In the genomic region with DNA sequence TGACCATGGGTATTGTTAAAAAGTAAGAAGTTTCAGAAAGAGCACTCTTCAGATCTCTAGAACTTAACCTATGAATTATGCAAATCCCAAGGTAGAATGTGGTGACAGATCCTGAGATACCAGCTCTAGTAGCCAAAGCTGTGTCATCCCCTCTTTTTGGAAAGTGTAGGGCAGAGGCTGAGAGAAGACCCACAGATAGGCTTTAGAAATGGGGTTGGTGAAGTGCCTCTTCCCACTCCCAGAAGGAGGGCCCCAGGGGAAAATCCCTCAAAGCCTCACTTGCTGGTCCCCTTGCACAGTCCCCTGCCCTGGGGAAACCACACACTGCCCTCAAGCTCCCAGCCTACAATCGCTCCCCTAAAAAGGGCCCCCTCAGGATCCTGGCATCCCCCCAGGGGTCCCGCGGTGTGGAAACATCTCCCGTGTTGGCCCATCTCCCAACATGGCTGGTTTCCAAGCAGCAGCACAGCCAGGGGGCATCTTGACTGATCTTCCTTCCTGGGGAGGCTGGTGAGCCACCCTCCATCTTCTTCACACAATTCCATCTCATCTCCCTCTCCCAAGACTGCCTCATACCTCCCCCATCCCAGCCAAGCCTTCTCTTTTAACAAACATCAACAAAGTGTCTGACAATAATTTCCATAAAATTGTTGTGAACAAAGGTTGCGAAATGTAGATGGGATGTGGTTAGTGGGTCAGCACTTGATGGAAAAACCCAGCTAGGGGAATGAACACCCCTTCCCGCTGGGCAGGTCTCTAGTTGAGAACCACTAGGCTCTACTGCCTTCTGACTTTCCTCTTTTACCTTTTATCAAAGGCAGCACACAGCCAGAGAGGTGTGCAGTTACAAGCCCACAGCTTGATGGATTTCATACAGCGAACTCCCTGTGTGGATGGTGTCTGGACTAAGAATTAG, we compare ENCODE assay signal across 17 cellular contexts. TPM values are rescaled to one million over a fixed set of nuclear protein-coding genes. Genes with fewer than 3 reads are reported as not detected.
DNase-seq lines count a peak whose midpoint lies in the region; ATAC-seq, FAIRE-seq and TF ChIP-seq lines count a peak whose summit lies in the region.
"Had no signal": no experiment of that assay in that cellular context is flagged by ENCODE, and none has a peak within 500 bp of the region (broad histone marks: within the 10 kb centered on the region; RNA-seq: fewer than 3 reads in every experiment).

No MANE protein-coding gene starts in this region.

- peak; percentile 44 to 60 for ATAC-seq in activated T-cell treated with anti-CD3 and anti-CD28 coated beads, Interleukin-2, amount 50 U/mL, for 72 hours (replicated peaks in 1 of 2)
- ATAC-seq in stimulated activated naive CD8-positive, alpha-beta T cell treated with anti-CD3 and anti-CD28 coated beads, Interleukin-15, Interleukin-2, amounts not matched to agents 100 U/mL and 50 U/mL, for 24 hours = peak; percentile 78
- no peak for ATAC-seq in esophagus mucosa

- peaks cover 78% of the 10 kb centered on the region for H3K4me1 Mint-ChIP-seq in activated T-cell treated with anti-CD3 and anti-CD28 coated beads, Interleukin-2, amount 50 U/mL, for 72 hours (ENCODE audit: low read depth)
- peaks cover 85% of the 10 kb centered on the region for H3K4me1 Mint-ChIP-seq in activated naive CD8-positive, alpha-beta T cell (ENCODE audit: low read depth)
- H3K4me1 Mint-ChIP-seq: memory B cell had no signal

- H3K27ac Mint-ChIP-seq in activated T-cell treated with anti-CD3 and anti-CD28 coated beads, Interleukin-2, amount 50 U/mL, for 72 hours = peak overlapping the region; percentile 34
- peak overlapping the region; percentile 72 for H3K27ac Mint-ChIP-seq in activated naive CD8-positive, alpha-beta T cell
- H3K27ac Mint-ChIP-seq: activated B cell treated with CpG ODN at 0.5 μM for 24 hours, memory B cell had no signal

- no peaks in the 10 kb centered on the region for H3K9me3 Mint-ChIP-seq in activated T-cell treated with anti-CD3 and anti-CD28 coated beads, Interleukin-2, amount 50 U/mL, for 72 hours
- no peaks in the 10 kb centered on the region for H3K9me3 Mint-ChIP-seq in activated naive CD8-positive, alpha-beta T cell (ENCODE audit: low read depth)
- H3K9me3 Mint-ChIP-seq: activated B cell treated with CpG ODN at 0.5 μM for 24 hours, memory B cell had no signal

- no peaks in the 10 kb centered on the region for H3K4me1 ChIP-seq in HEK293 (ENCODE audit: control insufficient read depth, insufficient read depth, low read length)
- H3K4me1 ChIP-seq: Peyer's patch had no signal

- no peaks in the 10 kb centered on the region for H3K36me3 ChIP-seq in HEK293 (ENCODE audit: control insufficient read depth in 2 of 2, insufficient read depth in 1 of 2, low read length in 2 of 2)
- H3K36me3 ChIP-seq: neutrophil, Peyer's patch had no signal

- H3K4me3 Mint-ChIP-seq in activated T-cell treated with anti-CD3 and anti-CD28 coated beads, Interleukin-2, amount 50 U/mL, for 72 hours = peak overlapping the region; percentile 44
- H3K4me3 Mint-ChIP-seq in activated naive CD8-positive, alpha-beta T cell = no peak overlapping the region
- H3K4me3 Mint-ChIP-seq: activated B cell treated with CpG ODN at 0.5 μM for 24 hours, memory B cell had no signal

- no peak for FAIRE-seq in H54 (lab: Jason Lieb, UNC)
- FAIRE-seq: islet of Langerhans, urothelium cell line had no signal

- DNase-seq in activated T-cell treated with anti-CD3 and anti-CD28 coated beads, Interleukin-2, amount 50 U/mL, for 72 hours = no peak
- no peak for DNase-seq in activated T-cell treated with anti-CD3 and anti-CD28 coated beads, Interleukin-2, amount 50 U/mL, for 48 hours
- DNase-seq in stimulated activated naive CD8-positive, alpha-beta T cell treated with anti-CD3 and anti-CD28 coated beads, Interleukin-15, Interleukin-2, amounts not matched to agents 100 U/mL and 50 U/mL, for 24 hours = peak; percentile 54
- DNase-seq in COR-L47 (lab: John Stamatoyannopoulos, UW) (no peak), H54 (ENCODE audit: insufficient read length, low spot score) (no peak)
- DNase-seq: activated B cell treated with CpG ODN at 0.5 μM for 24 hours, esophagus squamous epithelium, NCI-H1048, NCI-H82 had no signal

- H3K36me3 Mint-ChIP-seq in activated T-cell treated with anti-CD3 and anti-CD28 coated beads, Interleukin-2, amount 50 U/mL, for 72 hours (ENCODE audit: insufficient read depth in 2 of 2) = peaks cover 2 to 9% of the 10 kb centered on the region in 2 donors
- peaks cover 5% of the 10 kb centered on the region for H3K36me3 Mint-ChIP-seq in activated naive CD8-positive, alpha-beta T cell
- H3K36me3 Mint-ChIP-seq: memory B cell had no signal

- TF ChIP-seq POLR2A in H54 (IDR thresholded peaks at IDR 0.05; ENCODE audit: low read depth, low read length) = no peak

- TF ChIP-seq CTCF in HEK293 (tag by site-specific recombination; IDR thresholded peaks at IDR 0.05) = no peak

- H3K4me3 ChIP-seq in HEK293 (ENCODE audit: low read depth, low read length) = no peak overlapping the region
- H3K4me3 ChIP-seq: esophagus squamous epithelium, Peyer's patch had no signal

- POLR2A ChIA-PET in HEK293 (lab: Yijun Ruan, JAX) = no interaction called here

- CTCF ChIA-PET in HEK293 (lab: Yijun Ruan, JAX) = interaction anchor here (0.7 kb wide), 1 partner anchor 26 kb away, joined by 4 read pairs; no protein-coding TSS in a partner anchor

- H3K9me3 ChIP-seq in HEK293 (ENCODE audit: control insufficient read depth, insufficient read depth, low read depth, low read length) = no peaks in the 10 kb centered on the region
- H3K9me3 ChIP-seq: esophagus squamous epithelium, neutrophil, Peyer's patch had no signal

- H3K27ac ChIP-seq in HEK293 (ENCODE audit: extremely low read depth, low read depth, low read length) = no peak overlapping the region
- H3K27ac ChIP-seq: neutrophil, Peyer's patch had no signal

- no peaks in the 10 kb centered on the region for H3K27me3 Mint-ChIP-seq in activated T-cell treated with anti-CD3 and anti-CD28 coated beads, Interleukin-2, amount 50 U/mL, for 72 hours (ENCODE audit: low read depth)
- H3K27me3 Mint-ChIP-seq in activated naive CD8-positive, alpha-beta T cell = no peaks in the 10 kb centered on the region

TF ChIP-seq in HEK293, 187 proteins besides CTCF, POLR2A, EP300 and RAD21:
- peak; percentile 20; the same call in 1 of the 2 replicates for TF ChIP-seq GLIS1 (tag by site-specific recombination; IDR thresholded peaks at IDR 0.05)
- no peak for TF ChIP-seq ZNF404 (tag by site-specific recombination; IDR thresholded peaks at IDR 0.05)
- TF ChIP-seq ZIC2 (tag by site-specific recombination; IDR thresholded peaks at IDR 0.05) = 0 out of 2 replicates have a peak, but pooled peaks have one; percentile 9

RNA-seq across cellular contexts. Expression of a gene that starts 25.1 kb away (rescaled TPM):
- 10 to 100 TPM; 92.6 to 93.8 TPM for total RNA-seq in activated T-cell treated with anti-CD3 and anti-CD28 coated beads, Interleukin-2, amount 50 U/mL, for 72 hours
- 382 TPM for total RNA-seq in esophagus mucosa
- total RNA-seq: activated B cell treated with CpG ODN at 0.5 μM for 24 hours had no signal
